In the genomic region with DNA sequence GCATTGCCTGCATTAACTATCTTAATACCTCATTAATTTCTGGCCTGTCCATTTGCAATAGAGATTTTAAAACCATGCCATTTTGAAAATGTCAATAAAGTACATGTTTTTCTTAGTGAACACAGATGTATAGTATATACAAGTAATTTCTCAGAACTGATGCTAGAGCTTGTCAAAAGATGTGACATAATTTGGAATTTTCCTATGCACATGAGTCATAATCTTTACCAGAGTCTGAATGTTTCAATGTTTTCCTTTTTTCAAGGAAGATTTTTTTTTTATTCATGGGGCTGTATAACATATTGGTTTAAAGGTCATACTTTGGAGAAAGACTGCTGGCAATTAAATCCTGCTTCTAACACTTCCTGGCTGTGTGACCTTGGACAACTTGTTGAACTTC, we compare ENCODE assay signal across 21 cellular contexts.
"Had no signal": no experiment of that assay in that cellular context is flagged by ENCODE, and none has a peak within 500 bp of the region (broad histone marks: within the 10 kb centered on the region; RNA-seq: fewer than 3 reads in every experiment).

No MANE protein-coding gene starts in this region.

- H3K9me3 ChIP-seq: gastroesophageal sphincter, lower lobe of right lung, tibial artery, upper lobe of right lung, vagina had no signal

- H3K4me1 Mint-ChIP-seq: memory B cell; mesothelial cell of epicardium; stimulated activated memory B cell treated with anti-CD40 and anti-IgM and Interleukin-4, amounts not matched to agents 10 μg/mL and 1 μg/mL and 100 μg/mL, for 72 hours had no signal

- H3K4me3 ChIP-seq: gastroesophageal sphincter, left ventricle myocardium inferior, lower lobe of right lung, psoas muscle, spleen, tibial artery, upper lobe of right lung, vagina had no signal

- H3K36me3 Mint-ChIP-seq: memory B cell; mesothelial cell of epicardium; natural killer cell treated with Interleukin-12 subunit alpha and Interleukin-12 subunit beta and Interleukin-15 and Interleukin-18, amount 100 ng/mL, for 72 hours; stimulated activated memory B cell treated with anti-CD40 and anti-IgM and Interleukin-4, amounts not matched to agents 10 μg/mL and 1 μg/mL and 100 μg/mL, for 72 hours had no signal

- H3K27ac Mint-ChIP-seq: dendritic cell treated with granulocyte-macrophage colony-stimulating factor and Interleukin-4, amounts not matched to agents 40 ng/mL and 50 ng/mL, for 4 days; memory B cell; mesothelial cell of epicardium; natural killer cell treated with Interleukin-12 subunit alpha and Interleukin-12 subunit beta and Interleukin-15 and Interleukin-18, amount 100 ng/mL, for 72 hours; stimulated activated memory B cell treated with anti-CD40 and anti-IgM and Interleukin-4, amounts not matched to agents 10 μg/mL and 1 μg/mL and 100 μg/mL, for 72 hours; stimulated activated naive CD8-positive, alpha-beta T cell treated with anti-CD3 and anti-CD28 coated beads, Interleukin-15, Interleukin-2, amounts not matched to agents 100 ng/mL and 50 ng/mL, for 24 hours had no signal

- H3K4me1 ChIP-seq: gastroesophageal sphincter, left ventricle myocardium inferior, lower lobe of right lung, psoas muscle, spleen, tibial artery, upper lobe of right lung, vagina had no signal

- H3K27ac ChIP-seq: gastroesophageal sphincter, left ventricle myocardium inferior, lower lobe of right lung, psoas muscle, spleen, tibial artery, upper lobe of right lung, vagina had no signal

- H3K36me3 ChIP-seq: gastroesophageal sphincter, left ventricle myocardium inferior, lower lobe of right lung, spleen, tibial artery, upper lobe of right lung, vagina had no signal

- H3K4me3 Mint-ChIP-seq: dendritic cell treated with granulocyte-macrophage colony-stimulating factor and Interleukin-4, amounts not matched to agents 40 ng/mL and 50 ng/mL, for 4 days; memory B cell; mesothelial cell of epicardium; natural killer cell treated with Interleukin-12 subunit alpha and Interleukin-12 subunit beta and Interleukin-15 and Interleukin-18, amount 100 ng/mL, for 72 hours; stimulated activated memory B cell treated with anti-CD40 and anti-IgM and Interleukin-4, amounts not matched to agents 10 μg/mL and 1 μg/mL and 100 μg/mL, for 72 hours; stimulated activated naive CD8-positive, alpha-beta T cell treated with anti-CD3 and anti-CD28 coated beads, Interleukin-15, Interleukin-2, amounts not matched to agents 100 ng/mL and 50 ng/mL, for 24 hours had no signal

- H3K27me3 Mint-ChIP-seq: dendritic cell treated with granulocyte-macrophage colony-stimulating factor and Interleukin-4, amounts not matched to agents 40 ng/mL and 50 ng/mL, for 4 days; memory B cell; natural killer cell treated with Interleukin-12 subunit alpha and Interleukin-12 subunit beta and Interleukin-15 and Interleukin-18, amount 100 ng/mL, for 72 hours; stimulated activated memory B cell treated with anti-CD40 and anti-IgM and Interleukin-4, amounts not matched to agents 10 μg/mL and 1 μg/mL and 100 μg/mL, for 72 hours; stimulated activated naive CD8-positive, alpha-beta T cell treated with anti-CD3 and anti-CD28 coated beads, Interleukin-15, Interleukin-2, amounts not matched to agents 100 ng/mL and 50 ng/mL, for 24 hours had no signal

- DNase-seq: erythroblast; glutamatergic neuron; left cardiac atrium; left ventricle myocardium inferior; lower lobe of right lung; psoas muscle; retina; spleen; stimulated activated CD4-positive, alpha-beta T cell treated with anti-CD3 and anti-CD28 coated beads, Interleukin-15, amount 100 ng/mL, for 24 hours; stimulated activated CD4-positive, alpha-beta T cell treated with anti-CD3 and anti-CD28 coated beads, Interleukin-1b, Interleukin-23, amount 100 ng/mL, for 48 hours; stimulated activated CD4-positive, alpha-beta T cell treated with anti-CD3 and anti-CD28 coated beads, Interleukin-4, amount 100 ng/mL, for 24 hours; tibial artery; upper lobe of right lung had no signal

- H3K9me3 Mint-ChIP-seq: memory B cell had no signal

- H3K27me3 ChIP-seq: gastroesophageal sphincter, spleen, tibial artery, upper lobe of right lung, vagina had no signal
